ENCODE assay signal across 10 cellular contexts in the genomic region with DNA sequence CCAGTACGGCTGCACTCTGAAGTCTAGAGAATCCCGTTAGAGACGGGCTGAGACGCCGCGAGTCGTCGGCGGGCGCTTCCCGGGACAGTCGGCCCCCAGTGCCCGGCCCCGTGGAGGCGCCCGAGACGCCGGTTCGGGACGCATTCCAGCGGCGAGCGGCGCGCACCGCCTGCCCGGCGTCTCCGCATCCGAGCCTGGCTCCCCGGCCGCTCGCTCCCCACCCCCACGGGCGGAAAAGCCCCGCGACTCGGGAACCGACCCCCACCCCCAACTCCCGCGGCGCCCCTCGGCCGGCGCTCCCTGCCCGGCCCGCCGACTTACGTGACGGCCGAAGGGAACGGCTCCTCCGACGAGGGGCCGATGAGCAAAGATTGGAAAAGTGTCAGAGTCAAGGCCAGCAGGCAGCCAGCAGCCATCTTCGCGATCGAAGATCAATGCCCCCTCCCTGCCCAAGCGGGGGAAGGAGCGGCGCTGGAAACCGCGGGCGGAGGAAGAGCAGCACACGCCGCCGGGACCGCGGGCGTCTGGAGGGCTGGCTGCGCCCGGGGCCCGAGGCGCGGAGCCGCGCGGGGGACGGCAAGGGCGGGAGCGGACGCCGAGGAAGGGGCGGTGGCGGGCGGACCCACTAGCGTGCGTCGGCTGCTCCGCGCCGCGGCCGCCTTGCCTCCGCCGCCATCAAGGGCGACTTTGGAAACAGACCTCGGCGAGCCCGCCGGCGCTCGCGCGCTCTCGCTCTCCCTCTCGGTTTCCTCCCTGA. TPM values are rescaled to one million over a fixed set of nuclear protein-coding genes. Genes with fewer than 3 reads are reported as not detected.
DNase-seq lines count a peak whose midpoint lies in the region; ATAC-seq, FAIRE-seq and TF ChIP-seq lines count a peak whose summit lies in the region.
"Had no signal": no experiment of that assay in that cellular context is flagged by ENCODE, and none has a peak within 500 bp of the region (broad histone marks: within the 10 kb centered on the region; RNA-seq: fewer than 3 reads in every experiment).

A gene (minus strand): TSS at position 734 of the 757 bp plus-strand sequence.

- no peaks in the 10 kb centered on the region for H3K79me2 ChIP-seq in GM12878 (ENCODE audit: control insufficient read depth, insufficient read depth, low read length)

- POLR2A ChIA-PET in activated CD4-positive, alpha-beta T cell treated with anti-CD3 and anti-CD28 coated beads, Interleukin-2, amount 10 ng/mL, durations not matched to agents 7 days and 5 days (lab: Charles Lee): no interaction called here
- POLR2A ChIA-PET in GM12878 (lab: Charles Lee): interaction anchor here (1.5 kb wide), 1 partner anchor 15 kb away, joined by 4 read pairs; no protein-coding TSS in a partner anchor

- no peak for TF ChIP-seq EP300 in GM12878 (IDR thresholded peaks at IDR 0.05; ENCODE audit: borderline replicate concordance in 1 of 2, control insufficient read depth in 1 of 2, low read depth in 2 of 2, low read length in 2 of 2)

- peaks cover 5 to 11% of the 10 kb centered on the region in 2 experiments for H3K27me3 ChIP-seq in GM12878 (replicated peaks in 1 of 2; ENCODE audit: control insufficient read depth in 2 of 2, insufficient read depth in 2 of 2, low read length in 1 of 2)

- WGBS in GM12878 (ENCODE audit: insufficient coverage, insufficient replicate concordance, low lambda C conversion rate, missing lambda C conversion rate): 47% methylated on average over 52 of the region's 107 CpGs

- no TSS peak for BruUV-seq in GM12878 (replicated peaks; lab: Mats Ljungman, UMichigan)

- peak within 1 kb of the TSS; percentile 60 for H3K27ac Mint-ChIP-seq in activated CD4-positive, alpha-beta T cell treated with anti-CD3 and anti-CD28 coated beads, Interleukin-2, amount 10 ng/mL, durations not matched to agents 7 days and 5 days

- peaks cover 4% of the 10 kb centered on the region for H3K4me1 Mint-ChIP-seq in activated CD4-positive, alpha-beta T cell treated with anti-CD3 and anti-CD28 coated beads, Interleukin-2, amount 10 ng/mL, durations not matched to agents 7 days and 5 days

- H2AFZ ChIP-seq in GM12878 (ENCODE audit: control insufficient read depth, low read depth, low read length): no peak within 1 kb of the TSS

- no peak within 1 kb of the TSS for H3K9ac ChIP-seq in GM12878 (ENCODE audit: control insufficient read depth, insufficient read depth, low read length)

- ATAC-seq in GM12878 (peak; percentile 52), GM21360 (IDR thresholded peaks at IDR 0.05; ENCODE audit: unreplicated experiment) (no peak)

- peak within 1 kb of the TSS; percentile 25 for H3K4me3 Mint-ChIP-seq in activated CD4-positive, alpha-beta T cell treated with anti-CD3 and anti-CD28 coated beads, Interleukin-2, amount 10 ng/mL, durations not matched to agents 7 days and 5 days

- TF ChIP-seq CTCF in GM12878 (IDR thresholded peaks at IDR 0.05 in 2 of 3, conservative IDR thresholded peaks at IDR 0.05 in 1 of 3; ENCODE audit: control insufficient read depth in 2 of 3, extremely low read depth in 1 of 3, insufficient read depth in 1 of 3, low read depth in 3 of 3, low read length in 3 of 3): no peak

- in situ Hi-C loops in GM12878 (cut with MboI): no loop called here

- CTCF ChIA-PET in activated CD4-positive, alpha-beta T cell treated with anti-CD3 and anti-CD28 coated beads, Interleukin-2, amount 10 ng/mL, durations not matched to agents 7 days and 5 days (lab: Charles Lee): interaction anchor here (0.7 kb wide), 1 partner anchor 17 kb away, joined by 3 read pairs; no protein-coding TSS in a partner anchor
- CTCF ChIA-PET in GM12878 (lab: Yijun Ruan, JAX): no interaction called here

- SMC1A ChIA-PET in GM12878 (lab: Charles Lee; ENCODE audit: uncharacterized antibody, unreplicated experiment): interaction anchor here (0.7 to 1.2 kb wide), 3 partner anchors 16 to 67 kb away, joined by 3 to 4 read pairs (median 3); no protein-coding TSS in a partner anchor

- TF ChIP-seq RAD21 in GM12878 (IDR thresholded peaks at IDR 0.05; ENCODE audit: insufficient read depth, low read depth, low read length): no peak

- no peaks in the 10 kb centered on the region for H3K9me3 ChIP-seq in GM12878 (replicated peaks; ENCODE audit: control insufficient read depth, insufficient read depth, low read length)

- no peak within 1 kb of the TSS for H3K4me3 ChIP-seq in GM12878

- intact Hi-C loops in GM12878 (cut with micrococcal nuclease; ENCODE audit: unreplicated experiment): no loop called here

- no peak for TF ChIP-seq POLR2A in GM12878 (IDR thresholded peaks at IDR 0.05; ENCODE audit: low read depth, low read length)

- no peaks in the 10 kb centered on the region for H4K20me1 ChIP-seq in GM12878 (ENCODE audit: control insufficient read depth, insufficient read depth)

- H3K36me3 Mint-ChIP-seq in activated CD4-positive, alpha-beta T cell treated with anti-CD3 and anti-CD28 coated beads, Interleukin-2, amount 10 ng/mL, durations not matched to agents 7 days and 5 days (ENCODE audit: low read depth): no peaks in the 10 kb centered on the region

- no peak for FAIRE-seq in GM12878 (lab: Jason Lieb, UNC)
- FAIRE-seq: GM18507 had no signal

- H3K36me3 ChIP-seq in GM12878 (ENCODE audit: control insufficient read depth in 2 of 2, insufficient read depth in 2 of 2, low read length in 1 of 2): no peaks in the 10 kb centered on the region

- H3K4me1 ChIP-seq in GM12878 (ENCODE audit: control insufficient read depth, insufficient read depth, low read length): no peaks in the 10 kb centered on the region

- H3K27ac ChIP-seq in GM12878 (ENCODE audit: control insufficient read depth, insufficient read depth): no peak within 1 kb of the TSS
- H3K27ac ChIP-seq: epithelial cell of prostate had no signal

- no peak for DNase-seq in activated CD4-positive, alpha-beta T cell treated with anti-CD3 and anti-CD28 coated beads, Interleukin-2, amount 10 ng/mL, durations not matched to agents 7 days and 5 days
- DNase-seq in activated CD4-positive, alpha-beta T cell treated with anti-CD3 and anti-CD28 coated beads, Interleukin-2, amount 50 U/mL, for 4 hours: no peak
- DNase-seq in NCI-H1048 (lab: John Stamatoyannopoulos, UW) (peak; percentile 56), GM12878 (ENCODE audit: low read depth, low spot score) (no peak), hypothalamus (lab: John Stamatoyannopoulos, UW) (peak in 43 of 51 donors; percentile 12 to 84 (median 51)), renal cortical epithelial cell (ENCODE audit: low read depth) (no peak), MV-4-11 (lab: John Stamatoyannopoulos, UW) (no peak)

- H3K4me2 ChIP-seq in GM12878 (ENCODE audit: control insufficient read depth, insufficient read depth): peak within 1 kb of the TSS; percentile 48; the same call in 1 of the 2 replicates

- H3K27me3 Mint-ChIP-seq in activated CD4-positive, alpha-beta T cell treated with anti-CD3 and anti-CD28 coated beads, Interleukin-2, amount 10 ng/mL, durations not matched to agents 7 days and 5 days: peaks cover 38% of the 10 kb centered on the region

- RAD21 ChIA-PET in GM12878 (lab: Charles Lee; ENCODE audit: unreplicated experiment): interaction anchor here (1.0 to 1.2 kb wide), 3 partner anchors 47 to 84 kb away, joined by 3 to 7 read pairs (median 3); no protein-coding TSS in a partner anchor

- no peaks in the 10 kb centered on the region for H3K9me3 Mint-ChIP-seq in activated CD4-positive, alpha-beta T cell treated with anti-CD3 and anti-CD28 coated beads, Interleukin-2, amount 10 ng/mL, durations not matched to agents 7 days and 5 days

TF ChIP-seq in GM12878, 131 proteins besides CTCF, POLR2A, EP300 and RAD21 (continues in another document):
- TF ChIP-seq RB1 (IDR thresholded peaks at IDR 0.05; ENCODE audit: borderline replicate concordance): peak; percentile 76; the same call in 1 of the 2 replicates
- TF ChIP-seq FOXM1 (IDR thresholded peaks at IDR 0.05; ENCODE audit: low read depth, low read length): no peak
- TF ChIP-seq POLR2AphosphoS2 (IDR thresholded peaks at IDR 0.05; ENCODE audit: low read depth, low read length): no peak
- TF ChIP-seq LARP7 (IDR thresholded peaks at IDR 0.05): peak; percentile 86
- TF ChIP-seq, protein P1, sequence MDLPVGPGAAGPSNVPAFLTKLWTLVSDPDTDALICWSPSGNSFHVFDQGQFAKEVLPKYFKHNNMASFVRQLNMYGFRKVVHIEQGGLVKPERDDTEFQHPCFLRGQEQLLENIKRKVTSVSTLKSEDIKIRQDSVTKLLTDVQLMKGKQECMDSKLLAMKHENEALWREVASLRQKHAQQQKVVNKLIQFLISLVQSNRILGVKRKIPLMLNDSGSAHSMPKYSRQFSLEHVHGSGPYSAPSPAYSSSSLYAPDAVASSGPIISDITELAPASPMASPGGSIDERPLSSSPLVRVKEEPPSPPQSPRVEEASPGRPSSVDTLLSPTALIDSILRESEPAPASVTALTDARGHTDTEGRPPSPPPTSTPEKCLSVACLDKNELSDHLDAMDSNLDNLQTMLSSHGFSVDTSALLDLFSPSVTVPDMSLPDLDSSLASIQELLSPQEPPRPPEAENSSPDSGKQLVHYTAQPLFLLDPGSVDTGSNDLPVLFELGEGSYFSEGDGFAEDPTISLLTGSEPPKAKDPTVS (IDR thresholded peaks at IDR 0.05; ENCODE audit: low read depth, low read length): no peak
- TF ChIP-seq IKZF1 (conservative IDR thresholded peaks at IDR 0.05): peak; percentile 82
- peak; percentile 40; the same call in 1 of the 2 replicates for TF ChIP-seq DPF2 (IDR thresholded peaks at IDR 0.05)
- TF ChIP-seq IKZF2 (IDR thresholded peaks at IDR 0.05): no peak

RNA-seq across cellular contexts. Expression of the gene that starts here (rescaled TPM):
- not detected for total RNA-seq in activated CD4-positive, alpha-beta T cell treated with anti-CD3 and anti-CD28 coated beads, Interleukin-2, amount 10 ng/mL, durations not matched to agents 7 days and 5 days
- total RNA-seq in GM12878 (2013; cell fraction: nucleolus; rRNA removed): 115 and 128 TPM in 2 replicates
- total RNA-seq in GM12878 (2014; rRNA removed) (0.96 and 2.1 TPM in 2 replicates), GM12878 (2014; rRNA removed; fragmentation: Illumina TruSeq; extraction: Trizol) (1.1 and 1.6 TPM in 2 replicates), GM12878 (2021) (1.5 and 2.4 TPM in 2 replicates), renal cortical epithelial cell (14.2 and 15.0 TPM in 2 replicates)
- not detected for polyA plus RNA-seq in GM12878 (2011; ENCODE audit: low read depth)
- polyA plus RNA-seq in GM12878 (2011; rRNA removed) (14.8 and 22.8 TPM in 2 replicates), GM12878 (2014; fragmentation: Illumina TruSeq; extraction: Trizol) (0.98 and 3.8 TPM in 2 replicates), GM12878 (2014; fragmentation: Nextera tagmentation; extraction: Ambion mirVana) (under 1 TPM; 0.14 to 0.15 TPM), GM12878 (2014; rRNA removed) (0.35 and 0.91 TPM in 2 replicates), GM12878 (2016; fragmentation: Nextera tagmentation; extraction: Ambion mirVana) (1 to 10 TPM in 1 of 2 experiments, under 1 TPM in 1; 0.74 to 1.2 TPM)
- 4.6 and 5.0 TPM in 2 replicates for polyA plus RNA-seq in GM12878 (2011; cell fraction: cytosol; rRNA removed)
- 19.8 and 20.3 TPM in 2 replicates for polyA plus RNA-seq in GM12878 (2011; cell fraction: nucleus; rRNA removed)
- 0.14 TPM in 1 of 2 replicates, not detected in the other for polyA plus RNA-seq in GM12878 (2012)
- polyA minus RNA-seq in GM12878 (2011; rRNA and poly(A)+ RNA removed): 53.6 and 66.9 TPM in 2 replicates
- 22.9 and 29.3 TPM in 2 replicates for polyA minus RNA-seq in GM12878 (2011; cell fraction: cytosol; rRNA and poly(A)+ RNA removed)
- polyA minus RNA-seq in GM12878 (2011; cell fraction: nucleus; rRNA and poly(A)+ RNA removed): 97.6 and 186 TPM in 2 replicates

Comparison
In these comparisons a context has a peak if more than half of its experiments do, and no peak if none do; other contexts are left out.
1. DNase-seq: peak in NCI-H1048 (single experiment) and hypothalamus (43 of 51); none in activated CD4-positive, alpha-beta T cell treated with anti-CD3 and anti-CD28 coated beads, Interleukin-2, amount 10 ng/mL, durations not matched to agents 7 days and 5 days (single experiment), activated CD4-positive, alpha-beta T cell treated with anti-CD3 and anti-CD28 coated beads, Interleukin-2, amount 50 U/mL, for 4 hours (0 of 2), GM12878 (single experiment), renal cortical epithelial cell (single experiment) and MV-4-11 (single experiment).